Comparison of ENCODE assay signal across 33 cellular contexts in genomic region chr20:8624046-8624445, GRCh38.
"Had no signal": no experiment of that assay in that cellular context is flagged by ENCODE, and none has a peak within 500 bp of the region (broad histone marks: within the 10 kb centered on the region; RNA-seq: fewer than 3 reads in every experiment).

No MANE protein-coding gene starts in this region.

- H3K27ac ChIP-seq: adrenal gland, body of pancreas, brain microvascular endothelial cell, breast epithelium, VCaP had no signal

- H3K9me3 Mint-ChIP-seq: activated B cell treated with CpG ODN at 0.5 μM for 24 hours; activated CD4-positive, alpha-beta memory T cell treated with anti-CD3 and anti-CD28 coated beads for 36 hours; activated CD4-positive, alpha-beta T cell treated with anti-CD3 and anti-CD28 coated beads, Interleukin-2, amount 10 ng/mL, durations not matched to agents 24 days and 14 days; activated CD8-positive, alpha-beta T cell treated with anti-CD3 and anti-CD28 coated beads for 36 hours; activated naive CD4-positive, alpha-beta T cell treated with anti-CD3 and anti-CD28 coated beads for 36 hours; activated naive CD4-positive, alpha-beta T cell treated with anti-CD3 and anti-CD28 coated beads, Interleukin-2, amount 50 U/mL, for 72 hours; activated naive CD8-positive, alpha-beta T cell treated with anti-CD3 and anti-CD28 coated beads for 36 hours; activated T-cell treated with anti-CD3 and anti-CD28 coated beads, Interleukin-2, amount 50 U/mL, for 4 hours; activated T-cell treated with anti-CD3 and anti-CD28 coated beads, Interleukin-2, amount 50 U/mL, for 72 hours; activated T-helper 1 cell treated with anti-CD3 and anti-CD28 coated beads, Interleukin-12 subunit alpha, Interleukin-12 subunit beta, Interleukin-2, Interleukin-4 antibody, amounts not matched to agents 30 ng/mL and 10 ng/mL and 1 ng/mL, durations not matched to agents 14 hours and 24 hours and 36 hours; activated T-helper 17 cell treated with anti-CD3 and anti-CD28 coated beads, Interleukin-2, amount 50 U/mL, for 72 hours; T-helper 2 cell treated with Interferon-gamma antibody and Interleukin-4, amounts not matched to agents 5 μg/mL and 100 μg/mL, for 36 hours had no signal

- H3K27me3 ChIP-seq: adrenal gland, body of pancreas, brain microvascular endothelial cell, breast epithelium had no signal

- ATAC-seq: activated CD8-positive, alpha-beta T cell treated with anti-CD3 and anti-CD28 coated beads for 36 hours; activated naive CD4-positive, alpha-beta T cell treated with anti-CD3 and anti-CD28 coated beads, Interleukin-2, amount 50 U/mL, for 72 hours; activated T-cell treated with anti-CD3 and anti-CD28 coated beads, Interleukin-2, amount 50 U/mL, for 4 hours; activated T-cell treated with anti-CD3 and anti-CD28 coated beads, Interleukin-2, amount 50 U/mL, for 72 hours; activated T-helper 17 cell treated with anti-CD3 and anti-CD28 coated beads, Interleukin-2, amount 50 U/mL, for 72 hours; body of pancreas had no signal

- H3K36me3 ChIP-seq: adrenal gland, brain microvascular endothelial cell, breast epithelium had no signal

- H3K27me3 Mint-ChIP-seq: activated B cell treated with CpG ODN at 0.5 μM for 24 hours; activated CD4-positive, alpha-beta memory T cell treated with anti-CD3 and anti-CD28 coated beads for 36 hours; activated CD4-positive, alpha-beta T cell treated with anti-CD3 and anti-CD28 coated beads, Interleukin-2, amount 10 ng/mL, durations not matched to agents 24 days and 14 days; activated CD8-positive, alpha-beta T cell treated with anti-CD3 and anti-CD28 coated beads for 36 hours; activated naive CD8-positive, alpha-beta T cell treated with anti-CD3 and anti-CD28 coated beads for 36 hours; activated T-helper 17 cell treated with anti-CD3 and anti-CD28 coated beads, Interleukin-2, amount 50 U/mL, for 72 hours had no signal

- H3K4me3 Mint-ChIP-seq: activated B cell treated with CpG ODN at 0.5 μM for 24 hours; activated CD4-positive, alpha-beta memory T cell treated with anti-CD3 and anti-CD28 coated beads for 36 hours; activated CD4-positive, alpha-beta T cell treated with anti-CD3 and anti-CD28 coated beads, Interleukin-2, amount 10 ng/mL, durations not matched to agents 24 days and 14 days; activated CD8-positive, alpha-beta T cell treated with anti-CD3 and anti-CD28 coated beads for 36 hours; activated naive CD4-positive, alpha-beta T cell treated with anti-CD3 and anti-CD28 coated beads for 36 hours; activated naive CD8-positive, alpha-beta T cell treated with anti-CD3 and anti-CD28 coated beads for 36 hours; activated T-cell treated with anti-CD3 and anti-CD28 coated beads, Interleukin-2, amount 50 U/mL, for 4 hours; activated T-cell treated with anti-CD3 and anti-CD28 coated beads, Interleukin-2, amount 50 U/mL, for 72 hours; activated T-helper 1 cell treated with anti-CD3 and anti-CD28 coated beads, Interleukin-12 subunit alpha, Interleukin-12 subunit beta, Interleukin-2, Interleukin-4 antibody, amounts not matched to agents 30 ng/mL and 10 ng/mL and 1 ng/mL, durations not matched to agents 14 hours and 24 hours and 36 hours; activated T-helper 17 cell treated with anti-CD3 and anti-CD28 coated beads, Interleukin-2, amount 50 U/mL, for 72 hours; T-helper 2 cell treated with Interferon-gamma antibody and Interleukin-4, amounts not matched to agents 5 μg/mL and 100 μg/mL, for 36 hours had no signal

- DNase-seq: activated B cell treated with CpG ODN at 0.5 μM for 24 hours; activated CD4-positive, alpha-beta memory T cell treated with anti-CD3 and anti-CD28 coated beads for 36 hours; activated CD4-positive, alpha-beta T cell treated with anti-CD3 and anti-CD28 coated beads for 4 hours; activated CD4-positive, alpha-beta T cell treated with anti-CD3 and anti-CD28 coated beads, Interleukin-2, amount 10 ng/mL, durations not matched to agents 24 days and 14 days; activated CD4-positive, alpha-beta T cell treated with anti-CD3 and anti-CD28 coated beads, Interleukin-2, amount 50 U/mL, for 1 hour; activated CD4-positive, alpha-beta T cell treated with anti-CD3 and anti-CD28 coated beads, Interleukin-2, amount 50 U/mL, for 4 hours; activated CD4-positive, CD25-positive, alpha-beta regulatory T cell treated with anti-CD3 and anti-CD28 coated beads, Interleukin-2, amount 50 U/mL, for 72 hours; activated CD8-positive, alpha-beta memory T cell treated with anti-CD3 and anti-CD28 coated beads, Interleukin-2, amount 50 U/mL, for 4 hours; activated CD8-positive, alpha-beta T cell treated with anti-CD3 and anti-CD28 coated beads for 36 hours; activated effector memory CD4-positive, alpha-beta T cell treated with anti-CD3 and anti-CD28 coated beads, Interleukin-2, amount 50 U/mL, for 16 hours; activated gamma-delta T cell treated with Interleukin-2 at 50 U/mL for 16 hours; activated naive CD4-positive, alpha-beta T cell; activated naive CD4-positive, alpha-beta T cell treated with anti-CD3 and anti-CD28 coated beads for 36 hours; activated naive CD4-positive, alpha-beta T cell treated with anti-CD3 and anti-CD28 coated beads, Interleukin-2, amount 50 U/mL, for 16 hours; activated naive CD8-positive, alpha-beta T cell treated with anti-CD3 and anti-CD28 coated beads for 36 hours; activated T-cell treated with anti-CD3 and anti-CD28 coated beads for 4 hours; activated T-cell treated with anti-CD3 and anti-CD28 coated beads, Interleukin-2, amount 50 U/mL, for 1 hour; activated T-cell treated with anti-CD3 and anti-CD28 coated beads, Interleukin-2, amount 50 U/mL, for 4 hours; activated T-cell treated with anti-CD3 and anti-CD28 coated beads, Interleukin-2, amount 50 U/mL, for 72 hours; adrenal gland; amniotic stem cell; aorta; body of pancreas; brain microvascular endothelial cell; central memory CD4-positive, alpha-beta T cell; T-helper 2 cell; T-helper 9 cell had no signal

- H3K4me1 ChIP-seq: body of pancreas, breast epithelium had no signal

- H3K27ac Mint-ChIP-seq: activated B cell treated with CpG ODN at 0.5 μM for 24 hours; activated CD4-positive, alpha-beta memory T cell treated with anti-CD3 and anti-CD28 coated beads for 36 hours; activated CD4-positive, alpha-beta T cell treated with anti-CD3 and anti-CD28 coated beads, Interleukin-2, amount 10 ng/mL, durations not matched to agents 24 days and 14 days; activated CD8-positive, alpha-beta T cell treated with anti-CD3 and anti-CD28 coated beads for 36 hours; activated naive CD4-positive, alpha-beta T cell treated with anti-CD3 and anti-CD28 coated beads for 36 hours; activated naive CD4-positive, alpha-beta T cell treated with anti-CD3 and anti-CD28 coated beads, Interleukin-2, amount 50 U/mL, for 72 hours; activated naive CD8-positive, alpha-beta T cell treated with anti-CD3 and anti-CD28 coated beads for 36 hours; activated T-cell treated with anti-CD3 and anti-CD28 coated beads, Interleukin-2, amount 50 U/mL, for 72 hours; activated T-helper 1 cell treated with anti-CD3 and anti-CD28 coated beads, Interleukin-12 subunit alpha, Interleukin-12 subunit beta, Interleukin-2, Interleukin-4 antibody, amounts not matched to agents 30 ng/mL and 10 ng/mL and 1 ng/mL, durations not matched to agents 14 hours and 24 hours and 36 hours; activated T-helper 17 cell treated with anti-CD3 and anti-CD28 coated beads, Interleukin-2, amount 50 U/mL, for 72 hours; T-helper 2 cell treated with Interferon-gamma antibody and Interleukin-4, amounts not matched to agents 5 μg/mL and 100 μg/mL, for 36 hours had no signal

- H3K4me1 Mint-ChIP-seq: activated B cell treated with CpG ODN at 0.5 μM for 24 hours; activated CD4-positive, alpha-beta T cell treated with anti-CD3 and anti-CD28 coated beads, Interleukin-2, amount 10 ng/mL, durations not matched to agents 24 days and 14 days; activated naive CD8-positive, alpha-beta T cell treated with anti-CD3 and anti-CD28 coated beads for 36 hours; activated T-helper 17 cell treated with anti-CD3 and anti-CD28 coated beads, Interleukin-2, amount 50 U/mL, for 72 hours had no signal

- H3K36me3 Mint-ChIP-seq: activated CD4-positive, alpha-beta memory T cell treated with anti-CD3 and anti-CD28 coated beads for 36 hours; activated naive CD4-positive, alpha-beta T cell treated with anti-CD3 and anti-CD28 coated beads, Interleukin-2, amount 50 U/mL, for 72 hours; activated naive CD8-positive, alpha-beta T cell treated with anti-CD3 and anti-CD28 coated beads for 36 hours had no signal

- H3K4me3 ChIP-seq: adrenal gland, body of pancreas, breast epithelium had no signal

- H3K9me3 ChIP-seq: adrenal gland, body of pancreas, breast epithelium had no signal
